In genomic region chr17:10614536-10615155, GRCh38 we compare ENCODE assay signal across 9 cellular contexts. TPM values are rescaled to one million over a fixed set of nuclear protein-coding genes. Genes with fewer than 3 reads are reported as not detected.
DNase-seq lines count a peak whose midpoint lies in the region; ATAC-seq, FAIRE-seq and TF ChIP-seq lines count a peak whose summit lies in the region.
"Had no signal": no experiment of that assay in that cellular context is flagged by ENCODE, and none has a peak within 500 bp of the region (broad histone marks: within the 10 kb centered on the region; RNA-seq: fewer than 3 reads in every experiment).

No MANE protein-coding gene starts in this region.

- no peaks in the 10 kb centered on the region for H3K36me3 Mint-ChIP-seq in activated T-helper 17 cell treated with anti-CD3 and anti-CD28 coated beads, Interleukin-2, amount 50 U/mL, for 72 hours (ENCODE audit: low read depth)

- H3K9me3 Mint-ChIP-seq in activated T-helper 17 cell treated with anti-CD3 and anti-CD28 coated beads, Interleukin-2, amount 50 U/mL, for 72 hours: no peaks in the 10 kb centered on the region
- H3K9me3 Mint-ChIP-seq: activated B cell treated with CpG ODN at 0.5 μM for 24 hours had no signal

- TF ChIP-seq CTCF in liver (IDR thresholded peaks at IDR 0.05; ENCODE audit: low read depth, low read length, missing input control): peak; percentile 69

- no peak overlapping the region for H3K9ac ChIP-seq in liver (ENCODE audit: low read depth in 1 of 2, low read length in 2 of 2)

- ATAC-seq in GM21717 (IDR thresholded peaks at IDR 0.05; ENCODE audit: unreplicated experiment): peak; percentile 44
- no peak for ATAC-seq in HG03521 (IDR thresholded peaks at IDR 0.05; ENCODE audit: unreplicated experiment)
- no peak for ATAC-seq in activated T-helper 17 cell treated with anti-CD3 and anti-CD28 coated beads, Interleukin-2, amount 50 U/mL, for 72 hours (replicated peaks)

- H3K9me3 ChIP-seq in liver (ENCODE audit: control insufficient read depth in 4 of 4, low read length in 3 of 4): no peaks in the 10 kb centered on the region

- H3K4me3 Mint-ChIP-seq in activated T-helper 17 cell treated with anti-CD3 and anti-CD28 coated beads, Interleukin-2, amount 50 U/mL, for 72 hours: no peak overlapping the region
- H3K4me3 Mint-ChIP-seq: activated B cell treated with CpG ODN at 0.5 μM for 24 hours had no signal

- H3K27ac ChIP-seq in liver (ENCODE audit: low read depth in 1 of 2, low read length in 2 of 2): no peak overlapping the region

- no peak for FAIRE-seq in urothelium cell line (lab: Jason Lieb, UNC)

- TF ChIP-seq RAD21 in liver (IDR thresholded peaks at IDR 0.05): peak; percentile 65 to 75

- H3K27ac Mint-ChIP-seq in activated T-helper 17 cell treated with anti-CD3 and anti-CD28 coated beads, Interleukin-2, amount 50 U/mL, for 72 hours: no peak overlapping the region
- H3K27ac Mint-ChIP-seq: activated B cell treated with CpG ODN at 0.5 μM for 24 hours had no signal

- H3K36me3 ChIP-seq in liver (ENCODE audit: control insufficient read depth in 4 of 4, insufficient read depth in 3 of 4, low read depth in 1 of 4, low read length in 3 of 4): no peaks in the 10 kb centered on the region

- no peak overlapping the region for H3K4me3 ChIP-seq in liver (ENCODE audit: low read depth in 1 of 3, low read length in 3 of 3)

- H3K27me3 ChIP-seq in liver (ENCODE audit: control insufficient read depth in 4 of 4, insufficient read depth in 4 of 4, low read length in 3 of 4): no peaks in the 10 kb centered on the region

- peaks cover 23% of the 10 kb centered on the region for H3K27me3 Mint-ChIP-seq in activated T-helper 17 cell treated with anti-CD3 and anti-CD28 coated beads, Interleukin-2, amount 50 U/mL, for 72 hours

- no peaks in the 10 kb centered on the region for H3K4me1 ChIP-seq in liver (ENCODE audit: control insufficient read depth in 4 of 4, insufficient read depth in 4 of 4, low read length in 3 of 4)

- in situ Hi-C loops in Caki2 (cut with HindIII; ENCODE audit: low pct_unique_long_range_greater_than_20kb, low sequenced_read_pairs): no loop called here

- peak; percentile 35 for DNase-seq in Caki2 (ENCODE audit: low read depth)
- peak; percentile 44 for DNase-seq in NOMO-1 treated with DMSO at 0.1 percent for 48 hours (lab: John Stamatoyannopoulos, UW; ENCODE audit: unreplicated experiment)
- DNase-seq in cerebellum (ENCODE audit: low spot score): peak; percentile 17
- peak; percentile 53 for DNase-seq in urothelium cell line (ENCODE audit: low spot score)
- DNase-seq: activated B cell treated with CpG ODN at 0.5 μM for 24 hours had no signal

- no peaks in the 10 kb centered on the region for H3K4me1 Mint-ChIP-seq in activated T-helper 17 cell treated with anti-CD3 and anti-CD28 coated beads, Interleukin-2, amount 50 U/mL, for 72 hours
- H3K4me1 Mint-ChIP-seq: activated B cell treated with CpG ODN at 0.5 μM for 24 hours had no signal

- 55% methylated on average over 6 of the region's 6 CpGs for WGBS in liver

TF ChIP-seq in liver, 16 proteins besides CTCF, POLR2A, EP300 and RAD21:
- TF ChIP-seq RXRA (IDR thresholded peaks at IDR 0.05): no peak
- TF ChIP-seq HNF4G (IDR thresholded peaks at IDR 0.05): no peak
- TF ChIP-seq FOXA1 (IDR thresholded peaks at IDR 0.05): no peak
- no peak for TF ChIP-seq EGR1 (IDR thresholded peaks at IDR 0.05; ENCODE audit: low read depth in 2 of 2)
- no peak for TF ChIP-seq ZBTB33 (IDR thresholded peaks at IDR 0.05)
- TF ChIP-seq HNF4A (conservative IDR thresholded peaks at IDR 0.05): no peak
- TF ChIP-seq MAX (IDR thresholded peaks at IDR 0.05): no peak
- no peak for TF ChIP-seq ATF3 (IDR thresholded peaks at IDR 0.05)
- no peak for TF ChIP-seq FOXA2 (IDR thresholded peaks at IDR 0.05)
- TF ChIP-seq JUND (IDR thresholded peaks at IDR 0.05): no peak
- no peak for TF ChIP-seq NR2F2 (IDR thresholded peaks at IDR 0.05)
- no peak for TF ChIP-seq YY1 (IDR thresholded peaks at IDR 0.05)
- TF ChIP-seq SP1 (IDR thresholded peaks at IDR 0.05): no peak
- TF ChIP-seq TAF1 (conservative IDR thresholded peaks at IDR 0.05): no peak
- no peak for TF ChIP-seq GABPA (IDR thresholded peaks at IDR 0.05 in 1 of 2, conservative IDR thresholded peaks at IDR 0.05 in 1 of 2)
- TF ChIP-seq, protein P1, sequence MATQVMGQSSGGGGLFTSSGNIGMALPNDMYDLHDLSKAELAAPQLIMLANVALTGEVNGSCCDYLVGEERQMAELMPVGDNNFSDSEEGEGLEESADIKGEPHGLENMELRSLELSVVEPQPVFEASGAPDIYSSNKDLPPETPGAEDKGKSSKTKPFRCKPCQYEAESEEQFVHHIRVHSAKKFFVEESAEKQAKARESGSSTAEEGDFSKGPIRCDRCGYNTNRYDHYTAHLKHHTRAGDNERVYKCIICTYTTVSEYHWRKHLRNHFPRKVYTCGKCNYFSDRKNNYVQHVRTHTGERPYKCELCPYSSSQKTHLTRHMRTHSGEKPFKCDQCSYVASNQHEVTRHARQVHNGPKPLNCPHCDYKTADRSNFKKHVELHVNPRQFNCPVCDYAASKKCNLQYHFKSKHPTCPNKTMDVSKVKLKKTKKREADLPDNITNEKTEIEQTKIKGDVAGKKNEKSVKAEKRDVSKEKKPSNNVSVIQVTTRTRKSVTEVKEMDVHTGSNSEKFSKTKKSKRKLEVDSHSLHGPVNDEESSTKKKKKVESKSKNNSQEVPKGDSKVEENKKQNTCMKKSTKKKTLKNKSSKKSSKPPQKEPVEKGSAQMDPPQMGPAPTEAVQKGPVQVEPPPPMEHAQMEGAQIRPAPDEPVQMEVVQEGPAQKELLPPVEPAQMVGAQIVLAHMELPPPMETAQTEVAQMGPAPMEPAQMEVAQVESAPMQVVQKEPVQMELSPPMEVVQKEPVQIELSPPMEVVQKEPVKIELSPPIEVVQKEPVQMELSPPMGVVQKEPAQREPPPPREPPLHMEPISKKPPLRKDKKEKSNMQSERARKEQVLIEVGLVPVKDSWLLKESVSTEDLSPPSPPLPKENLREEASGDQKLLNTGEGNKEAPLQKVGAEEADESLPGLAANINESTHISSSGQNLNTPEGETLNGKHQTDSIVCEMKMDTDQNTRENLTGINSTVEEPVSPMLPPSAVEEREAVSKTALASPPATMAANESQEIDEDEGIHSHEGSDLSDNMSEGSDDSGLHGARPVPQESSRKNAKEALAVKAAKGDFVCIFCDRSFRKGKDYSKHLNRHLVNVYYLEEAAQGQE (IDR thresholded peaks at IDR 0.05): no peak

RNA-seq across cellular contexts. Expression of gene MYH3, which starts 42.5 kb away (rescaled TPM):
- 0.03 TPM in 1 of 2 replicates, not detected in the other for total RNA-seq in Caki2 (2014; rRNA removed; shearing (Covaris generic); ENCODE audit: low replicate concordance)
- total RNA-seq in cerebellum (1.4 TPM), liver (1 to 10 TPM in 1 of 2 donors, under 1 TPM in 1; 0.65 to 2.0 TPM)
- polyA plus RNA-seq in liver: 1 to 10 TPM in 1 of 2 donors, under 1 TPM in 1; 0.43 to 1.3 TPM
- total RNA-seq in activated T-helper 17 cell treated with anti-CD3 and anti-CD28 coated beads, Interleukin-2, amount 50 U/mL, for 72 hours: 1 to 10 TPM; 1.6 to 3.0 TPM
